ENCODE assay signal across 31 cellular contexts in the genomic region with DNA sequence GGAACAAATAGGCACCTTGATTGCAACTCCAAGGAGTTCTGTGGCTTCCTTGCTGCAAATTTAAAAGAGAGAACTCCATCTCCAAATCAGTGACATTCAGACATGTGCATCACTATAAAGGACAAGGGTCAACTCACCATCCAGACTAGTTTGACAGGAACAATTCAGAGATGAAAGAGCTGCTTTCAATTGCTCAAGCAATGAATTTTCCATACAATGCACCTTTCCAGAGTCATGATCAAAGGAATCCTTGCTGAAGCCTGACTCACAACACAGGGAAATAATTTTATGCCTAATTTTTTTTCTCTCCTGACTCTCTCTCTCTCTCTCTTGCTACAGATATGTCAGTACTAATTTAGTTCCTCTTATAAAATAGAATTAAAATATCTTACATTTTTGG.
"Had no signal": no experiment of that assay in that cellular context is flagged by ENCODE, and none has a peak within 500 bp of the region (broad histone marks: within the 10 kb centered on the region; RNA-seq: fewer than 3 reads in every experiment).

No MANE protein-coding gene starts in this region.

- H3K9me3 ChIP-seq: adrenal gland, body of pancreas had no signal

- H3K27ac Mint-ChIP-seq: activated B cell treated with CpG ODN at 0.5 μM for 24 hours; activated CD4-positive, alpha-beta memory T cell treated with anti-CD3 and anti-CD28 coated beads for 36 hours; activated CD8-positive, alpha-beta memory T cell treated with anti-CD3 and anti-CD28 coated beads, Interleukin-2, amount 10 ng/mL, durations not matched to agents 7 days and 5 days; activated CD8-positive, alpha-beta T cell treated with anti-CD3 and anti-CD28 coated beads, Interleukin-2, amount 10 ng/mL, durations not matched to agents 7 days and 5 days; activated naive CD4-positive, alpha-beta T cell treated with anti-CD3 and anti-CD28 coated beads for 36 hours; activated naive CD4-positive, alpha-beta T cell treated with anti-CD3 and anti-CD28 coated beads, Interleukin-2, amount 50 U/mL, for 24 hours; activated naive CD8-positive, alpha-beta T cell treated with anti-CD3 and anti-CD28 coated beads for 36 hours; activated naive CD8-positive, alpha-beta T cell treated with anti-CD3 and anti-CD28 coated beads, Interleukin-2, amount 50 U/mL, for 24 hours; activated T-helper 1 cell treated with anti-CD3 and anti-CD28 coated beads, Interleukin-12 subunit alpha, Interleukin-12 subunit beta, Interleukin-2, Interleukin-4 antibody, amounts not matched to agents 30 ng/mL and 10 ng/mL and 1 ng/mL, durations not matched to agents 14 hours and 24 hours and 36 hours; activated T-helper 2 cell treated with anti-CD3 and anti-CD28 coated beads, Interferon-gamma antibody, Interleukin-2, Interleukin-4, amounts not matched to agents 10 μg/mL and 5 μg/mL and 100 μg/mL, durations not matched to agents 14 hours and 24 hours and 36 hours; effector memory CD8-positive, alpha-beta T cell; T-helper 17 cell; T-helper 2 cell treated with Interferon-gamma antibody and Interleukin-4, amounts not matched to agents 5 μg/mL and 100 μg/mL, for 36 hours had no signal

- H3K36me3 ChIP-seq: adrenal gland, WERI-Rb-1 had no signal

- DNase-seq: activated B cell treated with CpG ODN at 0.5 μM for 24 hours; activated CD4-positive, alpha-beta memory T cell treated with anti-CD3 and anti-CD28 coated beads for 36 hours; activated CD4-positive, alpha-beta T cell treated with anti-CD3 and anti-CD28 coated beads for 48 hours; activated CD8-positive, alpha-beta memory T cell treated with anti-CD3 and anti-CD28 coated beads, Interleukin-2, amount 10 ng/mL, durations not matched to agents 7 days and 5 days; activated CD8-positive, alpha-beta memory T cell treated with anti-CD3 and anti-CD28 coated beads, Interleukin-2, amount 50 U/mL, for 4 hours; activated CD8-positive, alpha-beta T cell treated with anti-CD3 and anti-CD28 coated beads, Interleukin-2, amount 10 ng/mL, durations not matched to agents 7 days and 5 days; activated effector memory CD4-positive, alpha-beta T cell treated with anti-CD3 and anti-CD28 coated beads, Interleukin-2, amount 50 U/mL, for 16 hours; activated naive CD4-positive, alpha-beta T cell treated with anti-CD3 and anti-CD28 coated beads for 36 hours; activated naive CD8-positive, alpha-beta T cell treated with anti-CD3 and anti-CD28 coated beads for 36 hours; activated naive CD8-positive, alpha-beta T cell treated with anti-CD3 and anti-CD28 coated beads, Interleukin-2, amount 50 U/mL, for 24 hours; activated T-cell treated with anti-CD3 and anti-CD28 coated beads, Interleukin-2, amount 50 U/mL, for 1 hour; activated T-cell treated with anti-CD3 and anti-CD28 coated beads, Interleukin-2, amount 50 U/mL, for 48 hours; adrenal gland; amygdala; aorta; body of pancreas; caudate nucleus; cortex of kidney; dermis blood vessel endothelial cell; effector CD4-positive, alpha-beta T cell; effector memory CD8-positive, alpha-beta T cell; foreskin fibroblast; head of caudate nucleus; T-helper 1 cell; T-helper 17 cell; T1000; WERI-Rb-1 had no signal

- H3K4me1 Mint-ChIP-seq: activated B cell treated with CpG ODN at 0.5 μM for 24 hours; activated CD8-positive, alpha-beta memory T cell treated with anti-CD3 and anti-CD28 coated beads, Interleukin-2, amount 10 ng/mL, durations not matched to agents 7 days and 5 days; activated naive CD4-positive, alpha-beta T cell treated with anti-CD3 and anti-CD28 coated beads, Interleukin-2, amount 50 U/mL, for 24 hours; activated naive CD8-positive, alpha-beta T cell treated with anti-CD3 and anti-CD28 coated beads for 36 hours; activated naive CD8-positive, alpha-beta T cell treated with anti-CD3 and anti-CD28 coated beads, Interleukin-2, amount 50 U/mL, for 24 hours; T-helper 17 cell had no signal

- H3K27me3 Mint-ChIP-seq: activated B cell treated with CpG ODN at 0.5 μM for 24 hours; activated CD4-positive, alpha-beta memory T cell treated with anti-CD3 and anti-CD28 coated beads for 36 hours; activated CD8-positive, alpha-beta memory T cell treated with anti-CD3 and anti-CD28 coated beads, Interleukin-2, amount 10 ng/mL, durations not matched to agents 7 days and 5 days; activated naive CD4-positive, alpha-beta T cell treated with anti-CD3 and anti-CD28 coated beads, Interleukin-2, amount 50 U/mL, for 24 hours; activated naive CD8-positive, alpha-beta T cell treated with anti-CD3 and anti-CD28 coated beads for 36 hours; activated naive CD8-positive, alpha-beta T cell treated with anti-CD3 and anti-CD28 coated beads, Interleukin-2, amount 50 U/mL, for 24 hours; effector memory CD8-positive, alpha-beta T cell; T-helper 17 cell had no signal

- H3K4me1 ChIP-seq: adrenal gland, body of pancreas had no signal

- H3K36me3 Mint-ChIP-seq: activated CD4-positive, alpha-beta memory T cell treated with anti-CD3 and anti-CD28 coated beads for 36 hours; activated CD8-positive, alpha-beta memory T cell treated with anti-CD3 and anti-CD28 coated beads, Interleukin-2, amount 10 ng/mL, durations not matched to agents 7 days and 5 days; activated naive CD4-positive, alpha-beta T cell treated with anti-CD3 and anti-CD28 coated beads, Interleukin-2, amount 50 U/mL, for 24 hours; activated naive CD8-positive, alpha-beta T cell treated with anti-CD3 and anti-CD28 coated beads for 36 hours had no signal

- H3K4me3 ChIP-seq: adrenal gland, body of pancreas had no signal

- H3K4me3 Mint-ChIP-seq: activated B cell treated with CpG ODN at 0.5 μM for 24 hours; activated CD4-positive, alpha-beta memory T cell treated with anti-CD3 and anti-CD28 coated beads for 36 hours; activated CD8-positive, alpha-beta memory T cell treated with anti-CD3 and anti-CD28 coated beads, Interleukin-2, amount 10 ng/mL, durations not matched to agents 7 days and 5 days; activated CD8-positive, alpha-beta T cell treated with anti-CD3 and anti-CD28 coated beads, Interleukin-2, amount 10 ng/mL, durations not matched to agents 7 days and 5 days; activated naive CD4-positive, alpha-beta T cell treated with anti-CD3 and anti-CD28 coated beads for 36 hours; activated naive CD4-positive, alpha-beta T cell treated with anti-CD3 and anti-CD28 coated beads, Interleukin-2, amount 50 U/mL, for 24 hours; activated naive CD8-positive, alpha-beta T cell treated with anti-CD3 and anti-CD28 coated beads for 36 hours; activated naive CD8-positive, alpha-beta T cell treated with anti-CD3 and anti-CD28 coated beads, Interleukin-2, amount 50 U/mL, for 24 hours; activated T-helper 1 cell treated with anti-CD3 and anti-CD28 coated beads, Interleukin-12 subunit alpha, Interleukin-12 subunit beta, Interleukin-2, Interleukin-4 antibody, amounts not matched to agents 30 ng/mL and 10 ng/mL and 1 ng/mL, durations not matched to agents 14 hours and 24 hours and 36 hours; effector memory CD8-positive, alpha-beta T cell; T-helper 17 cell; T-helper 2 cell treated with Interferon-gamma antibody and Interleukin-4, amounts not matched to agents 5 μg/mL and 100 μg/mL, for 36 hours had no signal

- H3K27ac ChIP-seq: adrenal gland, body of pancreas, WERI-Rb-1 had no signal

- H3K27me3 ChIP-seq: adrenal gland, body of pancreas had no signal
